Comparison of ENCODE assay signal across 21 cellular contexts in the genomic region with DNA sequence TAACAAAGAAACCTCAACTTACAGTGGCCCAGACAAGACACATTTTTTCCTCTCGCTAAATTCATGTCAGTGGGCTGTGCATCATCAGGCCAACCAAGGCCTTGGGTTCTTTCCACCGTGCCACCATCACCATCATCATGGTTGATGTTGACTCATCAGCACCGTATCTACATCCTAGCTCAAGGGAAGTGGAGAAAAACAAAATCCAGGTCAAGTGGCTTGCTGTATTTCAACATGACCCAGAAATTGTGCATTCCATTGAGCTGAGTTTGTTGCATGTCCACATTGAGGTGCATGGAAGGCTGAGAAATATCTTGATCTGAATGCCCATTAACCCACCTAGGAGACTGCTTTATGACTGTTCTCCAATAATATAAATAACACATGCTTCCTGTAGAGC.
DNase-seq lines count a peak whose midpoint lies in the region; ATAC-seq lines count a peak whose summit lies in the region.
"Had no signal": no experiment of that assay in that cellular context is flagged by ENCODE, and none has a peak within 500 bp of the region (broad histone marks: within the 10 kb centered on the region; RNA-seq: fewer than 3 reads in every experiment).

No MANE protein-coding gene starts in this region.

- ATAC-seq in HG02885 (IDR thresholded peaks at IDR 0.05; ENCODE audit: poor library complexity, unreplicated experiment) (no peak), GM18870 (IDR thresholded peaks at IDR 0.05; ENCODE audit: unreplicated experiment) (no peak)
- ATAC-seq: A549, GM12878, Right ventricle myocardium inferior had no signal

- H3K27me3 ChIP-seq in SJCRH30, result no peaks in the 10 kb centered on the region
- H3K27me3 ChIP-seq: Peyer's patch had no signal

- H3K4me3 ChIP-seq in SJCRH30, result no peak overlapping the region
- H3K4me3 ChIP-seq: A549, GM12878, Peyer's patch had no signal

- H3K9me3 ChIP-seq in SJCRH30 (replicated peaks), result no peaks in the 10 kb centered on the region
- H3K9me3 ChIP-seq: A549, Peyer's patch had no signal

- no peaks in the 10 kb centered on the region for H3K36me3 ChIP-seq in SJCRH30
- H3K36me3 ChIP-seq: Peyer's patch had no signal

- no peak overlapping the region for H3K27ac ChIP-seq in SJCRH30
- H3K27ac ChIP-seq: A549, HL-60, KMS-11, Peyer's patch had no signal

- no peaks in the 10 kb centered on the region for H3K4me1 ChIP-seq in SJCRH30
- H3K4me1 ChIP-seq: A549, Peyer's patch had no signal

- peak; percentile 15 for DNase-seq in Caki2 (ENCODE audit: low read depth)
- peak; percentile 59 for DNase-seq in LHCN-M2 (ENCODE audit: low read depth)
- peak; percentile 25 for DNase-seq in astrocyte of the hippocampus (ENCODE audit: low read depth, low spot score)
- DNase-seq in iris pigment epithelial cell (ENCODE audit: low read depth), result peak; percentile 7
- no peak for DNase-seq in SJCRH30
- DNase-seq in T-helper 9 cell, result no peak
- DNase-seq: DMS79, IMR-90, NCI-H1694, NCI-H2081 treated with DMSO at 0.1 percent for 48 hours, NCI-H2171 treated with DMSO at 0.1 percent for 48 hours, NCI-H524 treated with DMSO at 0.1 percent for 48 hours, NCI-H82, Peyer's patch had no signal

- in situ Hi-C loops in Caki2 (cut with HindIII; ENCODE audit: low pct_unique_long_range_greater_than_20kb, low sequenced_read_pairs), result no loop called here

Comparison
In these comparisons a context has a peak if more than half of its experiments do, and no peak if none do; other contexts are left out.
1. DNase-seq: peak in Caki2 (single experiment), LHCN-M2 (single experiment), astrocyte of the hippocampus (single experiment) and iris pigment epithelial cell (single experiment); none in SJCRH30 (0 of 2) and T-helper 9 cell (single experiment).